ENCODE assay signal across 15 cellular contexts in genomic region chr6:128339635-128340436, GRCh38.
A peak's percentile ranks its signal among the peaks of the same experiment; 100 is the strongest.
DNase-seq lines count a peak whose midpoint lies in the region; ATAC-seq, FAIRE-seq and TF ChIP-seq lines count a peak whose summit lies in the region.
"Had no signal": no experiment of that assay in that cellular context is flagged by ENCODE, and none has a peak within 500 bp of the region (broad histone marks: within the 10 kb centered on the region; RNA-seq: fewer than 3 reads in every experiment).

No MANE protein-coding gene starts in this region.

- H3K27ac ChIP-seq in BLaER1: no peak overlapping the region
- H3K27ac ChIP-seq in pancreas: peak overlapping the region in 2 of 4 donors; percentile 60 to 71
- H3K27ac ChIP-seq: RWPE1, vagina had no signal

- H3K9me3 Mint-ChIP-seq in activated T-cell treated with anti-CD3 and anti-CD28 coated beads, Interleukin-2, amount 50 U/mL, for 4 hours: no peaks in the 10 kb centered on the region
- H3K9me3 Mint-ChIP-seq: activated T-helper 17 cell treated with anti-CD3 and anti-CD28 coated beads, Interleukin-2, amount 50 U/mL, for 72 hours; WTC11 had no signal

- H3K4me3 ChIP-seq in BLaER1 (no peak overlapping the region), fibroblast of villous mesenchyme (ENCODE audit: low read depth, low read length) (no peak overlapping the region), pancreas (no peak overlapping the region)
- H3K4me3 ChIP-seq: vagina had no signal

- no peak overlapping the region for H3K4me3 Mint-ChIP-seq in activated T-cell treated with anti-CD3 and anti-CD28 coated beads, Interleukin-2, amount 50 U/mL, for 4 hours
- H3K4me3 Mint-ChIP-seq: activated T-helper 17 cell treated with anti-CD3 and anti-CD28 coated beads, Interleukin-2, amount 50 U/mL, for 72 hours; WTC11 had no signal

- H4K20me1 ChIP-seq in BLaER1: no peaks in the 10 kb centered on the region

- intact Hi-C loops in pancreas (cut with DNase I): no loop called here

- WGBS in pancreas, 2 donors: 23 to 38% methylated on average over 1 of the region's 1 CpG

- no peak for FAIRE-seq in pancreas (lab: Jason Lieb, UNC)

- no peaks in the 10 kb centered on the region for H3K27me3 ChIP-seq in BLaER1
- H3K27me3 ChIP-seq in pancreas: no peaks in the 10 kb centered on the region
- H3K27me3 ChIP-seq: vagina had no signal

- peaks cover 7% of the 10 kb centered on the region for H3K27me3 Mint-ChIP-seq in activated T-cell treated with anti-CD3 and anti-CD28 coated beads, Interleukin-2, amount 50 U/mL, for 4 hours (ENCODE audit: low read depth)

- H3K4me1 ChIP-seq in BLaER1: peaks cover 8% of the 10 kb centered on the region; the same call in 1 of the 2 replicates
- H3K4me1 ChIP-seq in pancreas: peaks cover 10 to 31% (median 17%) of the 10 kb centered on the region in 3 donors

- no peaks in the 10 kb centered on the region for H3K36me3 ChIP-seq in BLaER1
- H3K36me3 ChIP-seq in pancreas: no peaks in the 10 kb centered on the region
- H3K36me3 ChIP-seq: vagina had no signal

- H3K9ac ChIP-seq in BLaER1: no peak overlapping the region

- H3K4me1 Mint-ChIP-seq in activated T-cell treated with anti-CD3 and anti-CD28 coated beads, Interleukin-2, amount 50 U/mL, for 4 hours (ENCODE audit: low read depth): no peaks in the 10 kb centered on the region
- H3K4me1 Mint-ChIP-seq: activated T-helper 17 cell treated with anti-CD3 and anti-CD28 coated beads, Interleukin-2, amount 50 U/mL, for 72 hours had no signal

- H3K36me3 Mint-ChIP-seq in activated T-cell treated with anti-CD3 and anti-CD28 coated beads, Interleukin-2, amount 50 U/mL, for 4 hours (ENCODE audit: insufficient read depth): no peaks in the 10 kb centered on the region
- H3K36me3 Mint-ChIP-seq: WTC11 had no signal

- H3K9me3 ChIP-seq in BLaER1: no peaks in the 10 kb centered on the region
- H3K9me3 ChIP-seq in pancreas: no peaks in the 10 kb centered on the region
- H3K9me3 ChIP-seq: vagina had no signal

- no peak for TF ChIP-seq CTCF in fibroblast of villous mesenchyme (IDR thresholded peaks at IDR 0.05; ENCODE audit: insufficient read depth, low read depth, low read length)
- no peak for TF ChIP-seq CTCF in pancreas (IDR thresholded peaks at IDR 0.05)

- DNase-seq in M059J (ENCODE audit: low read depth) (peak; percentile 18), fibroblast of villous mesenchyme (ENCODE audit: low read depth) (peak; percentile 81), pancreas (peak in 2 of 6 donors; percentile 7 to 9), epidermal melanocyte (ENCODE audit: insufficient read length, low spot score) (no peak), NCI-H748 (lab: John Stamatoyannopoulos, UW; ENCODE audit: unreplicated experiment) (no peak)
- DNase-seq in activated T-cell treated with anti-CD3 and anti-CD28 coated beads, Interleukin-2, amount 50 U/mL, for 4 hours: no peak
- DNase-seq: activated CD8-positive, alpha-beta memory T cell treated with anti-CD3 and anti-CD28 coated beads for 24 hours; cerebellar nuclear complex; NCI-H2171 had no signal

- ATAC-seq in pancreas (peak; percentile 83 to 92 (median 87)), GM18502 (IDR thresholded peaks at IDR 0.05; ENCODE audit: poor library complexity, unreplicated experiment) (no peak)
- no peak for ATAC-seq in activated T-cell treated with anti-CD3 and anti-CD28 coated beads, Interleukin-2, amount 50 U/mL, for 4 hours
- ATAC-seq: activated T-helper 17 cell treated with anti-CD3 and anti-CD28 coated beads, Interleukin-2, amount 50 U/mL, for 72 hours; WTC11 had no signal

- H3K4me2 ChIP-seq in BLaER1: 0 out of 2 replicates have a peak overlapping the region, but pooled peaks have one; percentile 7

Comparison
In these comparisons a context has a peak if more than half of its experiments do, and no peak if none do; other contexts are left out.
1. DNase-seq: peak in M059J (single experiment) and fibroblast of villous mesenchyme (single experiment); none in epidermal melanocyte (single experiment), NCI-H748 (single experiment) and activated T-cell treated with anti-CD3 and anti-CD28 coated beads, Interleukin-2, amount 50 U/mL, for 4 hours (single experiment).
2. ATAC-seq: peak in pancreas (4 of 4); none in GM18502 (single experiment) and activated T-cell treated with anti-CD3 and anti-CD28 coated beads, Interleukin-2, amount 50 U/mL, for 4 hours (0 of 2).